Comparison of ENCODE assay signal across 1 cellular context in the genomic region with DNA sequence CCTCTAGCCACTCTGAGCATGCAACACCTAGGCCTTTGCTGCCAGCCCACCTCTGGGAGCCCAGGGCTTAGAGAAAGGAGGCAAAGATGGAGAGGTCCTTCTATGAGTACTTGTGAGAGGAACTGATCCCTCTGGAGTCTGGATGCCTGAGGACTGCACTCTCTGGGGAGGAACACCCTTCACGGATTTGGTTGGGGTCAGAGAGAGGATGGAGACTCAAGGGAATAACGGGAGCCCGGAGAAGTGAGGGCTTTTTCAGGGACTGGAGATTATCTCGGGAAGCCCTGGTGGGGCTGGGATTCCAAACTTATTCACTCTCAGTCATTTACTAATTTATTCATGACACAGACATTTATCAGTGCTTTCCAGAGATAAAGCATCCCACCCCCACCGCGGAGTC.
TF ChIP-seq lines count a peak whose summit lies in the region.

No MANE protein-coding gene starts in this region.

TF ChIP-seq in IMR-90, 13 proteins besides CTCF, POLR2A, EP300 and RAD21:
- TF ChIP-seq MAZ (IDR thresholded peaks at IDR 0.05; ENCODE audit: borderline replicate concordance, low read depth, low read length), result no peak
- TF ChIP-seq, protein P1, sequence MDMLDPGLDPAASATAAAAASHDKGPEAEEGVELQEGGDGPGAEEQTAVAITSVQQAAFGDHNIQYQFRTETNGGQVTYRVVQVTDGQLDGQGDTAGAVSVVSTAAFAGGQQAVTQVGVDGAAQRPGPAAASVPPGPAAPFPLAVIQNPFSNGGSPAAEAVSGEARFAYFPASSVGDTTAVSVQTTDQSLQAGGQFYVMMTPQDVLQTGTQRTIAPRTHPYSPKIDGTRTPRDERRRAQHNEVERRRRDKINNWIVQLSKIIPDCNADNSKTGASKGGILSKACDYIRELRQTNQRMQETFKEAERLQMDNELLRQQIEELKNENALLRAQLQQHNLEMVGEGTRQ (IDR thresholded peaks at IDR 0.05; ENCODE audit: low read depth, low read length), result no peak
- no peak for TF ChIP-seq CEBPB (IDR thresholded peaks at IDR 0.05; ENCODE audit: low read depth, low read length)
- no peak for TF ChIP-seq MXI1 (IDR thresholded peaks at IDR 0.05; ENCODE audit: borderline replicate concordance, low read depth, low read length)
- no peak for TF ChIP-seq RFX5 (IDR thresholded peaks at IDR 0.05; ENCODE audit: low read depth, low read length)
- no peak for TF ChIP-seq BHLHE40 (IDR thresholded peaks at IDR 0.05; ENCODE audit: low read depth, low read length)
- no peak for TF ChIP-seq MAFK (IDR thresholded peaks at IDR 0.05; ENCODE audit: low read depth, low read length)
- TF ChIP-seq, protein P2, sequence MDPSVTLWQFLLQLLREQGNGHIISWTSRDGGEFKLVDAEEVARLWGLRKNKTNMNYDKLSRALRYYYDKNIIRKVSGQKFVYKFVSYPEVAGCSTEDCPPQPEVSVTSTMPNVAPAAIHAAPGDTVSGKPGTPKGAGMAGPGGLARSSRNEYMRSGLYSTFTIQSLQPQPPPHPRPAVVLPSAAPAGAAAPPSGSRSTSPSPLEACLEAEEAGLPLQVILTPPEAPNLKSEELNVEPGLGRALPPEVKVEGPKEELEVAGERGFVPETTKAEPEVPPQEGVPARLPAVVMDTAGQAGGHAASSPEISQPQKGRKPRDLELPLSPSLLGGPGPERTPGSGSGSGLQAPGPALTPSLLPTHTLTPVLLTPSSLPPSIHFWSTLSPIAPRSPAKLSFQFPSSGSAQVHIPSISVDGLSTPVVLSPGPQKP (IDR thresholded peaks at IDR 0.05; ENCODE audit: borderline replicate concordance, low read depth, low read length), result no peak
- no peak for TF ChIP-seq NFE2L2 (IDR thresholded peaks at IDR 0.05; ENCODE audit: low read depth, low read length)
- TF ChIP-seq SMC3 (IDR thresholded peaks at IDR 0.05; ENCODE audit: low read depth, low read length), result no peak
- TF ChIP-seq FOS (IDR thresholded peaks at IDR 0.05; ENCODE audit: low read depth, low read length), result no peak
- TF ChIP-seq CHD1 (IDR thresholded peaks at IDR 0.05; ENCODE audit: low read depth, low read length), result no peak
- TF ChIP-seq RCOR1 (IDR thresholded peaks at IDR 0.05; ENCODE audit: insufficient replicate concordance, low read length), result no peak
